Comparison of ENCODE assay signal across 1 cellular context in the genomic region with DNA sequence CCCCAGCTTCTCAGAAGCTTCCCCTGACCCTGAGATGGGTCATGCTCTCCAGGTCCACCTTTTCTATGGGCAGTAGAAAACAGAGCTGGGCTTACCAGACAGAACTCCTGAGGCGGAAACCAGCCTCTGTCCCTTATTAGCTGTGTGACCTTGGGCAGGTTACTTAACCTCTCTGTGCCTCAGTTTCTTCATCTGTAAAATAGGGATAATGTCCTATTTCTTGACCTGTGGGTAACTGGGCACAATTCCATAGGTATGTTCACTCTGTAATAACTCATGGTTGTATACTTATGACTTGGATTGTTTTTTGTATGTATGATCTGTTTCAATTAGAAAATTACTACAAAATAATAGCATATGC.
A peak's percentile ranks its signal among the peaks of the same experiment; 100 is the strongest.
TF ChIP-seq lines count a peak whose summit lies in the region.

No MANE protein-coding gene starts in this region.

TF ChIP-seq in K562, 482 proteins besides CTCF, POLR2A, EP300 and RAD21:
- TF ChIP-seq, protein P1, sequence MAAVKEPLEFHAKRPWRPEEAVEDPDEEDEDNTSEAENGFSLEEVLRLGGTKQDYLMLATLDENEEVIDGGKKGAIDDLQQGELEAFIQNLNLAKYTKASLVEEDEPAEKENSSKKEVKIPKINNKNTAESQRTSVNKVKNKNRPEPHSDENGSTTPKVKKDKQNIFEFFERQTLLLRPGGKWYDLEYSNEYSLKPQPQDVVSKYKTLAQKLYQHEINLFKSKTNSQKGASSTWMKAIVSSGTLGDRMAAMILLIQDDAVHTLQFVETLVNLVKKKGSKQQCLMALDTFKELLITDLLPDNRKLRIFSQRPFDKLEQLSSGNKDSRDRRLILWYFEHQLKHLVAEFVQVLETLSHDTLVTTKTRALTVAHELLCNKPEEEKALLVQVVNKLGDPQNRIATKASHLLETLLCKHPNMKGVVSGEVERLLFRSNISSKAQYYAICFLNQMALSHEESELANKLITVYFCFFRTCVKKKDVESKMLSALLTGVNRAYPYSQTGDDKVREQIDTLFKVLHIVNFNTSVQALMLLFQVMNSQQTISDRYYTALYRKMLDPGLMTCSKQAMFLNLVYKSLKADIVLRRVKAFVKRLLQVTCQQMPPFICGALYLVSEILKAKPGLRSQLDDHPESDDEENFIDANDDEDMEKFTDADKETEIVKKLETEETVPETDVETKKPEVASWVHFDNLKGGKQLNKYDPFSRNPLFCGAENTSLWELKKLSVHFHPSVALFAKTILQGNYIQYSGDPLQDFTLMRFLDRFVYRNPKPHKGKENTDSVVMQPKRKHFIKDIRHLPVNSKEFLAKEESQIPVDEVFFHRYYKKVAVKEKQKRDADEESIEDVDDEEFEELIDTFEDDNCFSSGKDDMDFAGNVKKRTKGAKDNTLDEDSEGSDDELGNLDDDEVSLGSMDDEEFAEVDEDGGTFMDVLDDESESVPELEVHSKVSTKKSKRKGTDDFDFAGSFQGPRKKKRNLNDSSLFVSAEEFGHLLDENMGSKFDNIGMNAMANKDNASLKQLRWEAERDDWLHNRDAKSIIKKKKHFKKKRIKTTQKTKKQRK (IDR thresholded peaks at IDR 0.05; ENCODE audit: borderline replicate concordance, low read depth, low read length) = no peak
- peak; percentile 76; the same call in 1 of the 2 replicates for TF ChIP-seq BCOR (IDR thresholded peaks at IDR 0.05)
- peak; percentile 84 for TF ChIP-seq RBM25 (IDR thresholded peaks at IDR 0.05; ENCODE audit: low read depth, low read length, severe bottlenecking)
- TF ChIP-seq KDM1A (IDR thresholded peaks at IDR 0.05) = peak in 1 of 2 experiments; percentile 27; a peak in 1 of 4 replicates
- peak; percentile 41 for TF ChIP-seq CHD4 (IDR thresholded peaks at IDR 0.05; ENCODE audit: insufficient read depth, insufficient replicate concordance, low read depth, low read length, poor library complexity, severe bottlenecking)
- TF ChIP-seq, protein P2, sequence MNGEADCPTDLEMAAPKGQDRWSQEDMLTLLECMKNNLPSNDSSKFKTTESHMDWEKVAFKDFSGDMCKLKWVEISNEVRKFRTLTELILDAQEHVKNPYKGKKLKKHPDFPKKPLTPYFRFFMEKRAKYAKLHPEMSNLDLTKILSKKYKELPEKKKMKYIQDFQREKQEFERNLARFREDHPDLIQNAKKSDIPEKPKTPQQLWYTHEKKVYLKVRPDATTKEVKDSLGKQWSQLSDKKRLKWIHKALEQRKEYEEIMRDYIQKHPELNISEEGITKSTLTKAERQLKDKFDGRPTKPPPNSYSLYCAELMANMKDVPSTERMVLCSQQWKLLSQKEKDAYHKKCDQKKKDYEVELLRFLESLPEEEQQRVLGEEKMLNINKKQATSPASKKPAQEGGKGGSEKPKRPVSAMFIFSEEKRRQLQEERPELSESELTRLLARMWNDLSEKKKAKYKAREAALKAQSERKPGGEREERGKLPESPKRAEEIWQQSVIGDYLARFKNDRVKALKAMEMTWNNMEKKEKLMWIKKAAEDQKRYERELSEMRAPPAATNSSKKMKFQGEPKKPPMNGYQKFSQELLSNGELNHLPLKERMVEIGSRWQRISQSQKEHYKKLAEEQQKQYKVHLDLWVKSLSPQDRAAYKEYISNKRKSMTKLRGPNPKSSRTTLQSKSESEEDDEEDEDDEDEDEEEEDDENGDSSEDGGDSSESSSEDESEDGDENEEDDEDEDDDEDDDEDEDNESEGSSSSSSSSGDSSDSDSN (IDR thresholded peaks at IDR 0.05; ENCODE audit: borderline replicate concordance in 1 of 2, low read depth in 2 of 2, low read length in 2 of 2) = no peak
- peak; percentile 79 for TF ChIP-seq ZFP36 (IDR thresholded peaks at IDR 0.05; ENCODE audit: low read depth, low read length, partially characterized antibody)
TF ChIP-seq in K562: peak in this region for 5.
